ENCODE assay signal across 12 cellular contexts in the genomic region with DNA sequence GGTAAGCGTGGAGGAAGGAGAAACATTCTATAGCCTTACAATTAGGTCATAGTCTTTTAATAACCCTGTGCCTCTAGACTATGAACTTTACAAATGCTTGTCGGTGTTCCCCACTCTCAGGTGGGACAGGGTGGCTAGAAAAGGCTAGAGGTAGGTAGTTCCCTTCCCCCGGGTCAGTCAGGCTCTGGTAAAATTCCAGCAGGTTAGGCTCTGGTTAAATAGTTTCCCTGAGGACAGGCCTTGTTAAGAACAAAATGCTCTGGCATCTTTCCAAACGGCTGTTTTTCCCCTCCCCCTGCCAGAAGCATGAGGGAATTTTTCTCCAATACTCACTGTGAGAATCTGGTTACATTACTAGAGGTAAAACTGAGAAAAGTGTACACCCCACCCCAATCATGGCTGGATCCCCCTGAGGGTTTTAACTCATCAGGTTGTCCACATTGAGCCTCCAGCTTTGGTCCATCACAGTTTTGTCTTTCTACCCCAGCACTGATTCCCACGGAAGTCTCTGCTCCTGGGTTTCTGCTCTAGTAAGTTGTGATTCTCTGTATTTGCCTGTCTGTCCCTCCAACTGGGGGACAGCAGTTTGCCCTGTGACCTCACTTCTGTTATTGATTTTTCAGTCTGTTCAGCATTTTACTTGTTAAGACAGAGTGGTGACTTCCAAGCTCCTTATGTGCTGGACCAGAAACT.
DNase-seq lines count a peak whose midpoint lies in the region; ATAC-seq, FAIRE-seq and TF ChIP-seq lines count a peak whose summit lies in the region.
"Had no signal": no experiment of that assay in that cellular context is flagged by ENCODE, and none has a peak within 500 bp of the region (broad histone marks: within the 10 kb centered on the region; RNA-seq: fewer than 3 reads in every experiment).

No MANE protein-coding gene starts in this region.

- H3K27ac ChIP-seq in heart left ventricle (peak overlapping the region in 2 of 12 donors; percentile 9 to 28), trophoblast cell (ENCODE audit: low read depth, low read length) (peak overlapping the region; percentile 92)
- H3K27ac ChIP-seq: testis had no signal

- H3K4me3 Mint-ChIP-seq in naive thymus-derived CD8-positive, alpha-beta T cell, result no peak overlapping the region
- H3K4me3 Mint-ChIP-seq: activated T-cell treated with anti-CD3 and anti-CD28 coated beads, Interleukin-2, amount 50 U/mL, for 24 hours had no signal

- H2BK120ac ChIP-seq in trophoblast cell (ENCODE audit: insufficient read depth, low read length, poor library complexity), result peak overlapping the region; percentile 93

- H3K9me3 ChIP-seq in heart left ventricle (no peaks in the 10 kb centered on the region), trophoblast cell (ENCODE audit: insufficient read depth, low read depth, low read length) (no peaks in the 10 kb centered on the region)
- H3K9me3 ChIP-seq: testis had no signal

- H3K14ac ChIP-seq in trophoblast cell (ENCODE audit: low read length), result peak overlapping the region; percentile 84

- no peak for TF ChIP-seq POLR2A in heart left ventricle (IDR thresholded peaks at IDR 0.05)

- no peak for TF ChIP-seq CTCF in heart left ventricle (IDR thresholded peaks at IDR 0.05)

- H3K9me3 Mint-ChIP-seq in naive thymus-derived CD8-positive, alpha-beta T cell, result no peaks in the 10 kb centered on the region
- H3K9me3 Mint-ChIP-seq: activated T-cell treated with anti-CD3 and anti-CD28 coated beads, Interleukin-2, amount 50 U/mL, for 24 hours had no signal

- H2AFZ ChIP-seq in trophoblast cell (ENCODE audit: insufficient read depth, low read length, poor library complexity), result no peak overlapping the region

- no peak overlapping the region for H3K27ac Mint-ChIP-seq in naive thymus-derived CD8-positive, alpha-beta T cell
- H3K27ac Mint-ChIP-seq: activated T-cell treated with anti-CD3 and anti-CD28 coated beads, Interleukin-2, amount 50 U/mL, for 24 hours had no signal

- ATAC-seq in SK-N-SH treated with all-trans-retinoic acid at 6 μM for 48 hours (no peak), heart left ventricle (peak; percentile 54 to 75 (median 69))
- no peak for ATAC-seq in naive thymus-derived CD8-positive, alpha-beta T cell

- peak overlapping the region; percentile 13 for H3K4me2 ChIP-seq in trophoblast cell (ENCODE audit: low read length)

- H4K12ac ChIP-seq in trophoblast cell (ENCODE audit: low read depth, low read length), result peak overlapping the region; percentile 1

- H3K23ac ChIP-seq in trophoblast cell (ENCODE audit: low read length), result no peak overlapping the region

- peak overlapping the region; percentile 49 for H4K91ac ChIP-seq in trophoblast cell (ENCODE audit: low read depth, low read length)

- POLR2A ChIA-PET in naive thymus-derived CD8-positive, alpha-beta T cell (lab: Charles Lee), result no interaction called here

- H3K4me3 ChIP-seq in heart left ventricle (no peak overlapping the region), trophoblast cell (ENCODE audit: low read depth, low read length) (no peak overlapping the region), H7 (ENCODE audit: insufficient read depth, low read depth, low read length) (no peak overlapping the region)
- H3K4me3 ChIP-seq: testis had no signal

- intact Hi-C loops in heart left ventricle (cut with DNase I), result loop anchor here in 1 of 10 donors (10.0 kb wide), 1 partner anchor 108 kb away; no protein-coding TSS in a partner anchor

- peak; percentile 60 for DNase-seq in HT-29 (ENCODE audit: low spot score)
- DNase-seq in heart left ventricle, result peak in 2 of 5 donors; percentile 24 to 34
- DNase-seq in trophoblast cell, result peak in 1 of 2 donors; percentile 54
- DNase-seq in A172 (ENCODE audit: low spot score), result no peak
- no peak for DNase-seq in naive thymus-derived CD8-positive, alpha-beta T cell
- DNase-seq in H7, result no peak
- DNase-seq in RCC 7860 (ENCODE audit: low spot score), result no peak
- DNase-seq: activated T-cell treated with anti-CD3 and anti-CD28 coated beads, Interleukin-2, amount 50 U/mL, for 24 hours; central memory CD4-positive, alpha-beta T cell; testis had no signal

- 24 to 42% (median 30%) methylated on average over 5 of the region's 5 CpGs for whole genome bisulfite sequencing in heart left ventricle, 4 donors
- no CpG with 5 or more reads among the region's 5 CpGs for WGBS in trophoblast cell (ENCODE audit: extremely low coverage, insufficient coverage, insufficient read length)

- peak overlapping the region; percentile 30 for H3K4ac ChIP-seq in trophoblast cell (ENCODE audit: low read depth, low read length)

- no peaks in the 10 kb centered on the region for H3K36me3 Mint-ChIP-seq in naive thymus-derived CD8-positive, alpha-beta T cell

- H3K79me1 ChIP-seq in trophoblast cell (ENCODE audit: low read length), result peaks cover 32% of the 10 kb centered on the region

- peak overlapping the region; percentile 65 for H4K8ac ChIP-seq in trophoblast cell (ENCODE audit: low read depth, low read length)

- H3K79me2 ChIP-seq in trophoblast cell (ENCODE audit: control insufficient read depth, insufficient read depth, low read length, poor library complexity), result peaks cover 2% of the 10 kb centered on the region

- H3K18ac ChIP-seq in trophoblast cell (ENCODE audit: low read length), result peak overlapping the region; percentile 6

- FAIRE-seq in RCC 7860 (lab: Jason Lieb, UNC), result no peak
- FAIRE-seq: GM18507 had no signal

- peak overlapping the region; percentile 95 for H2BK12ac ChIP-seq in trophoblast cell (ENCODE audit: low read length)

- peaks cover 0 to 5% (median 0%) of the 10 kb centered on the region in 5 donors for H3K27me3 Mint-ChIP-seq in naive thymus-derived CD8-positive, alpha-beta T cell
- H3K27me3 Mint-ChIP-seq: activated T-cell treated with anti-CD3 and anti-CD28 coated beads, Interleukin-2, amount 50 U/mL, for 24 hours had no signal

- H3K27me3 ChIP-seq in heart left ventricle, result no peaks in the 10 kb centered on the region
- no peaks in the 10 kb centered on the region for H3K27me3 ChIP-seq in trophoblast cell (ENCODE audit: insufficient read depth, low read length)
- no peaks in the 10 kb centered on the region for H3K27me3 ChIP-seq in H7 (ENCODE audit: control insufficient read depth, insufficient read depth, low read length)
- H3K27me3 ChIP-seq: testis had no signal

- no peaks in the 10 kb centered on the region for H3K4me1 Mint-ChIP-seq in naive thymus-derived CD8-positive, alpha-beta T cell

- peaks cover 0 to 34% (median 22%) of the 10 kb centered on the region in 12 donors for H3K4me1 ChIP-seq in heart left ventricle
- peaks cover 9 to 17% of the 10 kb centered on the region in 2 experiments for H3K4me1 ChIP-seq in trophoblast cell (ENCODE audit: control insufficient read depth in 1 of 2, insufficient read depth in 2 of 2, low read length in 2 of 2)
- H3K4me1 ChIP-seq: testis had no signal

- peak overlapping the region; percentile 78 for H2BK5ac ChIP-seq in trophoblast cell (ENCODE audit: low read depth, low read length, poor library complexity)

- H3K36me3 ChIP-seq in heart left ventricle (no peaks in the 10 kb centered on the region), trophoblast cell (ENCODE audit: control insufficient read depth in 1 of 2, insufficient read depth in 2 of 2, low read length in 2 of 2) (no peaks in the 10 kb centered on the region), H7 (replicated peaks; ENCODE audit: control insufficient read depth, insufficient read depth, low read length) (no peaks in the 10 kb centered on the region)

- no peak overlapping the region for H3K9ac ChIP-seq in trophoblast cell (ENCODE audit: low read length)

- H2AK5ac ChIP-seq in trophoblast cell (ENCODE audit: low read length), result peak overlapping the region; percentile 83

TF ChIP-seq in SK-N-SH treated with all-trans-retinoic acid at 6 μM for 48 hours, 23 proteins besides CTCF, POLR2A, EP300 and RAD21:
- TF ChIP-seq CSDC2 (CRISPR knock-in tag; IDR thresholded peaks at IDR 0.05), result no peak
- TF ChIP-seq SNAI2 (CRISPR knock-in tag; IDR thresholded peaks at IDR 0.05), result no peak
- 0 out of 2 replicates have a peak, but pooled peaks have one; percentile 19 for TF ChIP-seq ZNF70 (CRISPR knock-in tag; IDR thresholded peaks at IDR 0.05)
- no peak for TF ChIP-seq ZFP3 (CRISPR knock-in tag; IDR thresholded peaks at IDR 0.05)

Comparison
In these comparisons a context has a peak if more than half of its experiments do, and no peak if none do; other contexts are left out.
1. ATAC-seq: peak in heart left ventricle (4 of 4); none in SK-N-SH treated with all-trans-retinoic acid at 6 μM for 48 hours (single experiment) and naive thymus-derived CD8-positive, alpha-beta T cell (0 of 2).